ENCODE assay signal across 19 cellular contexts in genomic region chr18:36456622-36457021, GRCh38.
"Had no signal": no experiment of that assay in that cellular context is flagged by ENCODE, and none has a peak within 500 bp of the region (broad histone marks: within the 10 kb centered on the region; RNA-seq: fewer than 3 reads in every experiment).

No MANE protein-coding gene starts in this region.

- H3K36me3 ChIP-seq: gastrocnemius medialis, neural progenitor cell, ovary, right lobe of liver, spleen had no signal

- DNase-seq: central memory CD4-positive, alpha-beta T cell; effector CD4-positive, alpha-beta T cell; endodermal cell; gastrocnemius medialis; immature natural killer cell; left colon; mammary epithelial cell; mucosa of descending colon; natural killer cell; nucleus accumbens; ovary; right lobe of liver; spleen; stimulated activated CD4-positive, alpha-beta T cell treated with anti-CD3 and anti-CD28 coated beads, Interleukin-15, amount 100 ng/mL, for 24 hours; stimulated activated CD4-positive, alpha-beta T cell treated with anti-CD3 and anti-CD28 coated beads, Interleukin-1b, Interleukin-23, amount 100 ng/mL, for 48 hours; stimulated activated CD4-positive, alpha-beta T cell treated with anti-CD3 and anti-CD28 coated beads, Interleukin-4, amount 100 ng/mL, for 24 hours; stimulated activated naive B cell treated with anti-CD40 and anti-IgM and Interleukin-4, amounts not matched to agents 10 μg/mL and 1 μg/mL and 100 μg/mL, for 72 hours had no signal

- H3K4me2 ChIP-seq: neural progenitor cell had no signal

- H3K4me1 ChIP-seq: right lobe of liver, spleen had no signal

- H3K4me3 ChIP-seq: coronary artery, gastrocnemius medialis, mucosa of descending colon, neural progenitor cell, ovary, right lobe of liver, spleen had no signal

- H3K27ac ChIP-seq: coronary artery, neural progenitor cell, ovary, right lobe of liver, spleen had no signal

- H3K27me3 ChIP-seq: gastrocnemius medialis, neural progenitor cell, ovary, right lobe of liver had no signal

- ATAC-seq: gastrocnemius medialis; left colon; mucosa of descending colon; natural killer cell; right lobe of liver; stimulated activated naive B cell treated with anti-CD40 and anti-IgM and Interleukin-4, amounts not matched to agents 10 μg/mL and 1 μg/mL and 100 μg/mL, for 72 hours had no signal

- H2AFZ ChIP-seq: neural progenitor cell had no signal

- H3K9me3 ChIP-seq: gastrocnemius medialis, mucosa of descending colon, ovary, right lobe of liver, spleen had no signal

- H3K9ac ChIP-seq: neural progenitor cell had no signal
